ENCODE assay signal across 8 cellular contexts in the genomic region with DNA sequence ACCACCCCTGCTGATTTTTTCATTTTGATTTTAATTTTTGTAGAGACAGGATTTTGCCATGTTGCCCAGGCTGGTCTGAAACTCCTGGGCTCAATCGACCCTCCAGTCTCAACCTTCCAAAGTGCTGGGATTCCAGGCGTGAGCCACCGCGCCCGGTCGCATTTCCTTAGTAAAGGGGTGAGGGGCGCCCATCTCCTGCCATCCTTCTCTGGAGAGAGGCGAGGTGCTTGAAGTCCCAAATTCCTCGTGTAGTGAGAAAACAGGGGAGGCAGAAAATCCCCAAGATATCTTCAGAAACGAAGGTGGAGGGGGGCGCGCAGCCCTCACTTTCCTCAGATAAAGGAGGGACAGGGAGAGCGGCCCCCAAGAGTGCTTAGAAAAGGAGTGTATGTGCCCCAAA. TPM values are rescaled to one million over a fixed set of nuclear protein-coding genes. Genes with fewer than 3 reads are reported as not detected.
A peak's percentile ranks its signal among the peaks of the same experiment; 100 is the strongest.
DNase-seq lines count a peak whose midpoint lies in the region; ATAC-seq, FAIRE-seq and TF ChIP-seq lines count a peak whose summit lies in the region.

No MANE protein-coding gene starts in this region.

- peak overlapping the region; percentile 89 for H3K4me3 Mint-ChIP-seq in natural killer cell

- intact Hi-C loops in natural killer cell (cut with micrococcal nuclease): no loop called here
- intact Hi-C loops in aorta (cut with DNase I): no loop called here

- H3K9me3 ChIP-seq in BLaER1 (no peaks in the 10 kb centered on the region), MG63 (no peaks in the 10 kb centered on the region), duodenal mucosa (ENCODE audit: control insufficient read depth in 1 of 2, low read length in 2 of 2) (no peaks in the 10 kb centered on the region), aorta (ENCODE audit: control insufficient read depth, low read length) (no peaks in the 10 kb centered on the region)

- peaks cover 34 to 39% of the 10 kb centered on the region in 2 donors for H3K4me1 Mint-ChIP-seq in natural killer cell

- WGBS in aorta, 2 donors: 41 to 64% methylated on average over 13 of the region's 13 CpGs

- peak overlapping the region; percentile 90 for H3K4me2 ChIP-seq in BLaER1

- TF ChIP-seq CTCF in natural killer cell (IDR thresholded peaks at IDR 0.05): no peak

- H3K27me3 Mint-ChIP-seq in natural killer cell (ENCODE audit: low read depth in 2 of 2): no peaks in the 10 kb centered on the region

- H3K9ac ChIP-seq in BLaER1: peak overlapping the region; percentile 83
- peak overlapping the region; percentile 66 to 86 for H3K9ac ChIP-seq in duodenal mucosa (ENCODE audit: low read depth in 1 of 2, low read length in 2 of 2)

- H3K27me3 ChIP-seq in BLaER1: no peaks in the 10 kb centered on the region
- H3K27me3 ChIP-seq in MG63: no peaks in the 10 kb centered on the region
- no peaks in the 10 kb centered on the region for H3K27me3 ChIP-seq in duodenal mucosa (ENCODE audit: control insufficient read depth in 1 of 2, insufficient read depth in 2 of 2, low read length in 2 of 2)
- no peaks in the 10 kb centered on the region for H3K27me3 ChIP-seq in aorta (ENCODE audit: control insufficient read depth in 1 of 2, insufficient read depth in 2 of 2, low read length in 1 of 2)

- H3K4me1 ChIP-seq in BLaER1: peaks cover 56% of the 10 kb centered on the region
- peaks cover 32 to 35% of the 10 kb centered on the region in 2 donors for H3K4me1 ChIP-seq in duodenal mucosa (ENCODE audit: control insufficient read depth in 1 of 2, insufficient read depth in 2 of 2, low read length in 2 of 2)
- no peaks in the 10 kb centered on the region for H3K4me1 ChIP-seq in aorta (ENCODE audit: control insufficient read depth in 1 of 2, insufficient read depth in 2 of 2, low read length in 2 of 2)

- H3K27ac ChIP-seq in BLaER1: peak overlapping the region; percentile 90
- H3K27ac ChIP-seq in duodenal mucosa (ENCODE audit: low read depth, low read length): no peak overlapping the region
- no peak overlapping the region for H3K27ac ChIP-seq in aorta (ENCODE audit: low read depth in 1 of 2, low read length in 2 of 2)

- H3K36me3 Mint-ChIP-seq in natural killer cell: no peaks in the 10 kb centered on the region

- H3K27ac Mint-ChIP-seq in natural killer cell: peak overlapping the region; percentile 98 to 100

- DNase-seq in MG63 (no peak), natural killer cell (no peak), H4 (ENCODE audit: low spot score) (no peak), H54 (ENCODE audit: insufficient read length, low spot score) (no peak), aorta (no peak)
- no peak for DNase-seq in central memory CD4-positive, alpha-beta T cell

- FAIRE-seq in H54 (lab: Jason Lieb, UNC): no peak

- H4K20me1 ChIP-seq in BLaER1: 0 out of 2 replicates have a peak, but pooled peaks cover 9% of the 10 kb centered on the region

- H3K9me3 Mint-ChIP-seq in natural killer cell: no peaks in the 10 kb centered on the region

- H3K4me3 ChIP-seq in BLaER1 (peak overlapping the region; percentile 65), MG63 (peak overlapping the region; percentile 98), duodenal mucosa (ENCODE audit: low read depth in 1 of 2, low read length in 2 of 2) (peak overlapping the region; percentile 68 to 77), aorta (ENCODE audit: low read length in 2 of 2) (peak overlapping the region in 1 of 2 donors; percentile 39)

- no peak for TF ChIP-seq POLR2A in H54 (IDR thresholded peaks at IDR 0.05; ENCODE audit: low read depth, low read length)

- H3K36me3 ChIP-seq in BLaER1 (no peaks in the 10 kb centered on the region), MG63 (peaks cover 7% of the 10 kb centered on the region), duodenal mucosa (ENCODE audit: control insufficient read depth in 1 of 2, insufficient read depth in 2 of 2, low read length in 2 of 2) (no peaks in the 10 kb centered on the region), aorta (ENCODE audit: control insufficient read depth in 1 of 2, insufficient read depth in 2 of 2, low read length in 1 of 2) (no peaks in the 10 kb centered on the region)

- no peak for ATAC-seq in natural killer cell
- ATAC-seq in aorta (ENCODE audit: low FRiP score): no peak

RNA-seq across cellular contexts. Expression of a gene that starts 21.0 kb away (rescaled TPM):
- total RNA-seq in MG63 (2014; rRNA removed; shearing (Covaris generic); ENCODE audit: low replicate concordance): 46.3 and 69.1 TPM in 2 replicates
- 100 to 1,000 TPM; 209 to 232 (median 230) TPM for total RNA-seq in natural killer cell
- 10.9 and 30.5 TPM in 2 replicates for total RNA-seq in H4 (2014; rRNA removed; shearing (Covaris generic))
- 10 to 100 TPM; 78.6 to 86.7 TPM for total RNA-seq in aorta
- polyA plus RNA-seq in aorta: 10 to 100 TPM; 17.9 to 22.7 TPM
